Comparison of ENCODE assay signal across 13 cellular contexts in genomic region chr10:78959217-78959616, GRCh38.
DNase-seq lines count a peak whose midpoint lies in the region; ATAC-seq and TF ChIP-seq lines count a peak whose summit lies in the region.
"Had no signal": no experiment of that assay in that cellular context is flagged by ENCODE, and none has a peak within 500 bp of the region (broad histone marks: within the 10 kb centered on the region; RNA-seq: fewer than 3 reads in every experiment).

No MANE protein-coding gene starts in this region.

- H3K27me3 ChIP-seq in mesenchymal stem cell (ENCODE audit: control insufficient read depth in 1 of 2, insufficient read depth in 1 of 2, low read length in 2 of 2), result no peaks in the 10 kb centered on the region
- no peaks in the 10 kb centered on the region for H3K27me3 ChIP-seq in stomach

- no peak overlapping the region for H4K8ac ChIP-seq in mesenchymal stem cell (ENCODE audit: low read length)

- H4K91ac ChIP-seq in mesenchymal stem cell (ENCODE audit: low read length), result no peak overlapping the region

- no peaks in the 10 kb centered on the region for H3K9me3 ChIP-seq in mesenchymal stem cell (ENCODE audit: control insufficient read depth, low read length)
- H3K9me3 ChIP-seq in stomach, result no peaks in the 10 kb centered on the region
- H3K9me3 ChIP-seq: HAP-1 had no signal

- H3K14ac ChIP-seq in mesenchymal stem cell (ENCODE audit: low read length in 2 of 2), result peak overlapping the region in 1 of 2 experiments; percentile 75

- H2BK5ac ChIP-seq in mesenchymal stem cell (ENCODE audit: low read depth, low read length, poor library complexity, severe bottlenecking), result no peak overlapping the region

- peak overlapping the region; percentile 41 for H2AK5ac ChIP-seq in mesenchymal stem cell (ENCODE audit: low read length, severe bottlenecking)

- peak overlapping the region in 1 of 2 experiments; percentile 75 for H3K18ac ChIP-seq in mesenchymal stem cell (ENCODE audit: low read depth in 1 of 2, low read length in 2 of 2)

- TF ChIP-seq CTCF in stomach (IDR thresholded peaks at IDR 0.05) (no peak), GM10266 (IDR thresholded peaks at IDR 0.05; ENCODE audit: control insufficient read depth, insufficient read depth, low read depth, missing control alignments) (no peak)

- no peak overlapping the region for H3K9ac ChIP-seq in mesenchymal stem cell (ENCODE audit: low read length)

- no peak overlapping the region for H2AFZ ChIP-seq in mesenchymal stem cell (ENCODE audit: low read depth, low read length)

- intact Hi-C loops in stomach (cut with DNase I; ENCODE audit: low total_unique reads), result no loop called here

- H3K36me3 ChIP-seq in mesenchymal stem cell (ENCODE audit: control insufficient read depth in 1 of 2, insufficient read depth in 2 of 2, low read depth in 1 of 2, low read length in 2 of 2) (no peaks in the 10 kb centered on the region), stomach (no peaks in the 10 kb centered on the region)
- H3K36me3 ChIP-seq: HAP-1 had no signal

- no peak overlapping the region for H2BK120ac ChIP-seq in mesenchymal stem cell (ENCODE audit: low read depth, low read length)

- H3K4me1 ChIP-seq in mesenchymal stem cell (ENCODE audit: control insufficient read depth, insufficient read depth, low read depth, low read length) (peaks cover 50% of the 10 kb centered on the region), stomach (peaks cover 0 to 38% (median 23%) of the 10 kb centered on the region in 4 donors)
- H3K4me1 ChIP-seq: HAP-1 had no signal

- no peak for TF ChIP-seq RAD21 in Ishikawa (IDR thresholded peaks at IDR 0.05; ENCODE audit: low read depth)

- H3K4ac ChIP-seq in mesenchymal stem cell (ENCODE audit: low read depth in 1 of 2, low read length in 2 of 2), result no peak overlapping the region

- H3K4me2 ChIP-seq in mesenchymal stem cell (ENCODE audit: low read length, poor library complexity, severe bottlenecking), result no peak overlapping the region

- H3K23ac ChIP-seq in mesenchymal stem cell (ENCODE audit: low read length in 2 of 2), result no peak overlapping the region

- H2BK15ac ChIP-seq in mesenchymal stem cell (ENCODE audit: low read depth, poor library complexity, severe bottlenecking), result no peak overlapping the region

- WGBS in mesenchymal stem cell, result 93% methylated on average over 4 of the region's 4 CpGs
- WGBS in stomach, 5 donors, result 69 to 86% (median 80%) methylated on average over 4 of the region's 4 CpGs

- DNase-seq in OCI-M1 (lab: John Stamatoyannopoulos, UW), result peak; percentile 50
- DNase-seq in mesenchymal stem cell, result no peak
- no peak for DNase-seq in stomach
- no peak for DNase-seq in GM10266 (ENCODE audit: extremely low spot score)
- no peak for DNase-seq in left lobe of liver (ENCODE audit: low spot score)
- DNase-seq in C1 segment of cervical spinal cord (lab: John Stamatoyannopoulos, UW), result no peak
- DNase-seq: CD4-positive, alpha-beta memory T cell; DMS79; GOT3 had no signal

- H3K4me3 ChIP-seq in mesenchymal stem cell (ENCODE audit: insufficient read depth in 1 of 2, low read depth in 1 of 2, low read length in 2 of 2), result no peak overlapping the region
- H3K4me3 ChIP-seq in stomach, result no peak overlapping the region
- H3K4me3 ChIP-seq: HAP-1 had no signal

- TF ChIP-seq POLR2A in stomach (IDR thresholded peaks at IDR 0.05), result no peak

- peaks cover 2% of the 10 kb centered on the region for H3K79me1 ChIP-seq in mesenchymal stem cell (replicated peaks; ENCODE audit: low read length, poor library complexity, severe bottlenecking)

- peak overlapping the region in 1 of 2 experiments; percentile 65 for H2BK12ac ChIP-seq in mesenchymal stem cell (ENCODE audit: low read length in 2 of 2)

- TF ChIP-seq EP300 in Ishikawa (IDR thresholded peaks at IDR 0.05; ENCODE audit: borderline replicate concordance) (no peak), stomach (IDR thresholded peaks at IDR 0.05) (no peak)

- H3K27ac ChIP-seq in mesenchymal stem cell (ENCODE audit: low read length, poor library complexity, severe bottlenecking), result no peak overlapping the region
- H3K27ac ChIP-seq in stomach, result peak overlapping the region in 3 of 5 donors; percentile 26 to 65 (median 31)
- H3K27ac ChIP-seq: C4-2B had no signal

- ATAC-seq in left lobe of liver, result no peak
- no peak for ATAC-seq in HG03378 (IDR thresholded peaks at IDR 0.05; ENCODE audit: unreplicated experiment)

TF ChIP-seq in Ishikawa, 13 proteins besides CTCF, POLR2A, EP300 and RAD21:
- TF ChIP-seq, protein P1, sequence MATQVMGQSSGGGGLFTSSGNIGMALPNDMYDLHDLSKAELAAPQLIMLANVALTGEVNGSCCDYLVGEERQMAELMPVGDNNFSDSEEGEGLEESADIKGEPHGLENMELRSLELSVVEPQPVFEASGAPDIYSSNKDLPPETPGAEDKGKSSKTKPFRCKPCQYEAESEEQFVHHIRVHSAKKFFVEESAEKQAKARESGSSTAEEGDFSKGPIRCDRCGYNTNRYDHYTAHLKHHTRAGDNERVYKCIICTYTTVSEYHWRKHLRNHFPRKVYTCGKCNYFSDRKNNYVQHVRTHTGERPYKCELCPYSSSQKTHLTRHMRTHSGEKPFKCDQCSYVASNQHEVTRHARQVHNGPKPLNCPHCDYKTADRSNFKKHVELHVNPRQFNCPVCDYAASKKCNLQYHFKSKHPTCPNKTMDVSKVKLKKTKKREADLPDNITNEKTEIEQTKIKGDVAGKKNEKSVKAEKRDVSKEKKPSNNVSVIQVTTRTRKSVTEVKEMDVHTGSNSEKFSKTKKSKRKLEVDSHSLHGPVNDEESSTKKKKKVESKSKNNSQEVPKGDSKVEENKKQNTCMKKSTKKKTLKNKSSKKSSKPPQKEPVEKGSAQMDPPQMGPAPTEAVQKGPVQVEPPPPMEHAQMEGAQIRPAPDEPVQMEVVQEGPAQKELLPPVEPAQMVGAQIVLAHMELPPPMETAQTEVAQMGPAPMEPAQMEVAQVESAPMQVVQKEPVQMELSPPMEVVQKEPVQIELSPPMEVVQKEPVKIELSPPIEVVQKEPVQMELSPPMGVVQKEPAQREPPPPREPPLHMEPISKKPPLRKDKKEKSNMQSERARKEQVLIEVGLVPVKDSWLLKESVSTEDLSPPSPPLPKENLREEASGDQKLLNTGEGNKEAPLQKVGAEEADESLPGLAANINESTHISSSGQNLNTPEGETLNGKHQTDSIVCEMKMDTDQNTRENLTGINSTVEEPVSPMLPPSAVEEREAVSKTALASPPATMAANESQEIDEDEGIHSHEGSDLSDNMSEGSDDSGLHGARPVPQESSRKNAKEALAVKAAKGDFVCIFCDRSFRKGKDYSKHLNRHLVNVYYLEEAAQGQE (IDR thresholded peaks at IDR 0.05; ENCODE audit: low read depth), result no peak
- 0 out of 2 replicates have a peak, but pooled peaks have one; percentile 10 for TF ChIP-seq NFIC (IDR thresholded peaks at IDR 0.05)
